ENCODE assay signal across 1 cellular context in the genomic region with DNA sequence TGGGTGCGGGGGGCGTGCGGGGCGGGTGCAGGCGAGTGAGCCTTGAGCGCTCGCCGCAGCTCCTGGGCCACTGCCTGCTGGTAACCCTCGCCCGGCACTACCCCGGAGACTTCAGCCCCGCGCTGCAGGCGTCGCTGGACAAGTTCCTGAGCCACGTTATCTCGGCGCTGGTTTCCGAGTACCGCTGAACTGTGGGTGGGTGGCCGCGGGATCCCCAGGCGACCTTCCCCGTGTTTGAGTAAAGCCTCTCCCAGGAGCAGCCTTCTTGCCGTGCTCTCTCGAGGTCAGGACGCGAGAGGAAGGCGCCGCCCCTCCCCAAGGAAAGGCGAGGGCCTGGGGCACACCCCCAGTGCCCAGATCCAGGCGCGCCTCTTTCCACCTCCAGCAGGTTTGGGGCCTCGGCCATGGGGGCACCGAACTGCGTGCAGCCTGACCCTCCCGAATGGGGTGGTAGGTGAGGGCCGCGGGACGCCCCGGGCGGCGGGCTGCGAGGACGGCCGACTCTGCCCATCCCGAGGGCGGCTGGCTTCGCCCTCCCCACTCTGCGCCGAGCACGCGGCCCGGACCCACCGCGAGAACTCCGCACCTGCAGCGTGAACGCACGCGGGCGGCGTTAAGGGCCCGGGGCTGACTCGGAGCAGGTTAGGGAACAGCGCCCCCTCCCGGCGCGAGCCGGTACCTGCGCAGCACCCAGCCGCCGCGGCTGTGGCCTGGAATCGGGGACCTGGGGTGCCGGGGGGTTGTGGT.
A peak's percentile ranks its signal among the peaks of the same experiment; 100 is the strongest.
TF ChIP-seq lines count a peak whose summit lies in the region.

No MANE protein-coding gene starts in this region.

TF ChIP-seq in HepG2, 621 proteins besides CTCF, POLR2A, EP300 and RAD21 (continued from another document and continues in another):
- TF ChIP-seq CCAR2 (optimal IDR thresholded peaks at IDR 0.05; ENCODE audit: low read depth, low read length), result no peak
- no peak for TF ChIP-seq LCORL (IDR thresholded peaks at IDR 0.05)
- peak; percentile 93 for TF ChIP-seq LCORL (CRISPR knock-in tag; IDR thresholded peaks at IDR 0.05)
- peak; percentile 68; the same call in 1 of the 2 replicates for TF ChIP-seq KMT2A (CRISPR knock-in tag; IDR thresholded peaks at IDR 0.05)
- TF ChIP-seq MTA1 (CRISPR knock-in tag; IDR thresholded peaks at IDR 0.05; ENCODE audit: borderline replicate concordance), result peak; percentile 94; the same call in 1 of the 2 replicates
- 0 out of 2 replicates have a peak, but pooled peaks have one; percentile 48 for TF ChIP-seq GTF3A (CRISPR knock-in tag; conservative IDR thresholded peaks at IDR 0.05)
- TF ChIP-seq HOXA3 (CRISPR knock-in tag; IDR thresholded peaks at IDR 0.05), result peak; percentile 93
- no peak for TF ChIP-seq TRIM24 (CRISPR knock-in tag; IDR thresholded peaks at IDR 0.05)
- peak; percentile 98 for TF ChIP-seq ZBTB42 (CRISPR knock-in tag; IDR thresholded peaks at IDR 0.05)
- TF ChIP-seq, protein P1, sequence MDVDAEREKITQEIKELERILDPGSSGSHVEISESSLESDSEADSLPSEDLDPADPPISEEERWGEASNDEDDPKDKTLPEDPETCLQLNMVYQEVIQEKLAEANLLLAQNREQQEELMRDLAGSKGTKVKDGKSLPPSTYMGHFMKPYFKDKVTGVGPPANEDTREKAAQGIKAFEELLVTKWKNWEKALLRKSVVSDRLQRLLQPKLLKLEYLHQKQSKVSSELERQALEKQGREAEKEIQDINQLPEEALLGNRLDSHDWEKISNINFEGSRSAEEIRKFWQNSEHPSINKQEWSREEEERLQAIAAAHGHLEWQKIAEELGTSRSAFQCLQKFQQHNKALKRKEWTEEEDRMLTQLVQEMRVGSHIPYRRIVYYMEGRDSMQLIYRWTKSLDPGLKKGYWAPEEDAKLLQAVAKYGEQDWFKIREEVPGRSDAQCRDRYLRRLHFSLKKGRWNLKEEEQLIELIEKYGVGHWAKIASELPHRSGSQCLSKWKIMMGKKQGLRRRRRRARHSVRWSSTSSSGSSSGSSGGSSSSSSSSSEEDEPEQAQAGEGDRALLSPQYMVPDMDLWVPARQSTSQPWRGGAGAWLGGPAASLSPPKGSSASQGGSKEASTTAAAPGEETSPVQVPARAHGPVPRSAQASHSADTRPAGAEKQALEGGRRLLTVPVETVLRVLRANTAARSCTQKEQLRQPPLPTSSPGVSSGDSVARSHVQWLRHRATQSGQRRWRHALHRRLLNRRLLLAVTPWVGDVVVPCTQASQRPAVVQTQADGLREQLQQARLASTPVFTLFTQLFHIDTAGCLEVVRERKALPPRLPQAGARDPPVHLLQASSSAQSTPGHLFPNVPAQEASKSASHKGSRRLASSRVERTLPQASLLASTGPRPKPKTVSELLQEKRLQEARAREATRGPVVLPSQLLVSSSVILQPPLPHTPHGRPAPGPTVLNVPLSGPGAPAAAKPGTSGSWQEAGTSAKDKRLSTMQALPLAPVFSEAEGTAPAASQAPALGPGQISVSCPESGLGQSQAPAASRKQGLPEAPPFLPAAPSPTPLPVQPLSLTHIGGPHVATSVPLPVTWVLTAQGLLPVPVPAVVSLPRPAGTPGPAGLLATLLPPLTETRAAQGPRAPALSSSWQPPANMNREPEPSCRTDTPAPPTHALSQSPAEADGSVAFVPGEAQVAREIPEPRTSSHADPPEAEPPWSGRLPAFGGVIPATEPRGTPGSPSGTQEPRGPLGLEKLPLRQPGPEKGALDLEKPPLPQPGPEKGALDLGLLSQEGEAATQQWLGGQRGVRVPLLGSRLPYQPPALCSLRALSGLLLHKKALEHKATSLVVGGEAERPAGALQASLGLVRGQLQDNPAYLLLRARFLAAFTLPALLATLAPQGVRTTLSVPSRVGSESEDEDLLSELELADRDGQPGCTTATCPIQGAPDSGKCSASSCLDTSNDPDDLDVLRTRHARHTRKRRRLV (CRISPR knock-in tag; IDR thresholded peaks at IDR 0.05), result no peak
- peak; percentile 27; the same call in 1 of the 2 replicates for TF ChIP-seq SMC3 (IDR thresholded peaks at IDR 0.05; ENCODE audit: low read length)
- TF ChIP-seq, protein P2, sequence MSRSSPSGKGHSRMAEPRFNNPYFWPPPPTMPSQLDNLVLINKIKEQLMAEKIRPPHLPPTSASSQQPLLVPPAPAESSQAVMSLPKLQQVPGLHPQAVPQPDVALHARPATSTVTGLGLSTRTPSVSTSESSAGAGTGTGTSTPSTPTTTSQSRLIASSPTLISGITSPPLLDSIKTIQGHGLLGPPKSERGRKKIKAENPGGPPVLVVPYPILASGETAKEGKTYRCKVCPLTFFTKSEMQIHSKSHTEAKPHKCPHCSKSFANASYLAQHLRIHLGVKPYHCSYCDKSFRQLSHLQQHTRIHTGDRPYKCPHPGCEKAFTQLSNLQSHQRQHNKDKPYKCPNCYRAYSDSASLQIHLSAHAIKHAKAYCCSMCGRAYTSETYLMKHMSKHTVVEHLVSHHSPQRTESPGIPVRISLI (CRISPR knock-in tag; IDR thresholded peaks at IDR 0.05; ENCODE audit: borderline replicate concordance), result peak; percentile 61; the same call in 1 of the 2 replicates
- TF ChIP-seq JDP2 (CRISPR knock-in tag; IDR thresholded peaks at IDR 0.05; ENCODE audit: borderline replicate concordance), result peak; percentile 84; the same call in 1 of the 2 replicates
- TF ChIP-seq ZNF317 (CRISPR knock-in tag; IDR thresholded peaks at IDR 0.05), result no peak; the same call in 1 of the 2 replicates
- peak; percentile 98 for TF ChIP-seq ZNF234 (CRISPR knock-in tag; conservative IDR thresholded peaks at IDR 0.05)
- peak; percentile 87 for TF ChIP-seq MEIS1 (CRISPR knock-in tag; IDR thresholded peaks at IDR 0.05; ENCODE audit: borderline replicate concordance)
- TF ChIP-seq RFX3 (CRISPR knock-in tag; IDR thresholded peaks at IDR 0.05), result no peak
- TF ChIP-seq HOXD1 (CRISPR knock-in tag; IDR thresholded peaks at IDR 0.05), result peak; percentile 92
- TF ChIP-seq ZNF143 (CRISPR knock-in tag; IDR thresholded peaks at IDR 0.05), result 0 out of 2 replicates have a peak, but pooled peaks have one; percentile 52
- TF ChIP-seq, protein P3, sequence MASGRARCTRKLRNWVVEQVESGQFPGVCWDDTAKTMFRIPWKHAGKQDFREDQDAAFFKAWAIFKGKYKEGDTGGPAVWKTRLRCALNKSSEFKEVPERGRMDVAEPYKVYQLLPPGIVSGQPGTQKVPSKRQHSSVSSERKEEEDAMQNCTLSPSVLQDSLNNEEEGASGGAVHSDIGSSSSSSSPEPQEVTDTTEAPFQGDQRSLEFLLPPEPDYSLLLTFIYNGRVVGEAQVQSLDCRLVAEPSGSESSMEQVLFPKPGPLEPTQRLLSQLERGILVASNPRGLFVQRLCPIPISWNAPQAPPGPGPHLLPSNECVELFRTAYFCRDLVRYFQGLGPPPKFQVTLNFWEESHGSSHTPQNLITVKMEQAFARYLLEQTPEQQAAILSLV (CRISPR knock-in tag; IDR thresholded peaks at IDR 0.05; ENCODE audit: borderline replicate concordance), result peak; percentile 97
- TF ChIP-seq ZBTB7A (CRISPR knock-in tag; IDR thresholded peaks at IDR 0.05), result peak; percentile 98
- peak; percentile 94; the same call in 1 of the 2 replicates for TF ChIP-seq ZNF101 (CRISPR knock-in tag; IDR thresholded peaks at IDR 0.05; ENCODE audit: borderline replicate concordance, low read depth)
- TF ChIP-seq GFI1 (CRISPR knock-in tag; IDR thresholded peaks at IDR 0.05; ENCODE audit: borderline replicate concordance), result peak; percentile 89
- 0 out of 2 replicates have a peak, but pooled peaks have one; percentile 45 for TF ChIP-seq RFXANK (CRISPR knock-in tag; IDR thresholded peaks at IDR 0.05)
- TF ChIP-seq HOXA5 (CRISPR knock-in tag; IDR thresholded peaks at IDR 0.05), result peak; percentile 95
- no peak for TF ChIP-seq RBAK (CRISPR knock-in tag; IDR thresholded peaks at IDR 0.05)
- TF ChIP-seq MAFF (IDR thresholded peaks at IDR 0.05; ENCODE audit: low read depth, low read length), result no peak
- peak; percentile 95; the same call in 1 of the 2 replicates for TF ChIP-seq ZSCAN30 (CRISPR knock-in tag; IDR thresholded peaks at IDR 0.05)
- TF ChIP-seq, protein P4, sequence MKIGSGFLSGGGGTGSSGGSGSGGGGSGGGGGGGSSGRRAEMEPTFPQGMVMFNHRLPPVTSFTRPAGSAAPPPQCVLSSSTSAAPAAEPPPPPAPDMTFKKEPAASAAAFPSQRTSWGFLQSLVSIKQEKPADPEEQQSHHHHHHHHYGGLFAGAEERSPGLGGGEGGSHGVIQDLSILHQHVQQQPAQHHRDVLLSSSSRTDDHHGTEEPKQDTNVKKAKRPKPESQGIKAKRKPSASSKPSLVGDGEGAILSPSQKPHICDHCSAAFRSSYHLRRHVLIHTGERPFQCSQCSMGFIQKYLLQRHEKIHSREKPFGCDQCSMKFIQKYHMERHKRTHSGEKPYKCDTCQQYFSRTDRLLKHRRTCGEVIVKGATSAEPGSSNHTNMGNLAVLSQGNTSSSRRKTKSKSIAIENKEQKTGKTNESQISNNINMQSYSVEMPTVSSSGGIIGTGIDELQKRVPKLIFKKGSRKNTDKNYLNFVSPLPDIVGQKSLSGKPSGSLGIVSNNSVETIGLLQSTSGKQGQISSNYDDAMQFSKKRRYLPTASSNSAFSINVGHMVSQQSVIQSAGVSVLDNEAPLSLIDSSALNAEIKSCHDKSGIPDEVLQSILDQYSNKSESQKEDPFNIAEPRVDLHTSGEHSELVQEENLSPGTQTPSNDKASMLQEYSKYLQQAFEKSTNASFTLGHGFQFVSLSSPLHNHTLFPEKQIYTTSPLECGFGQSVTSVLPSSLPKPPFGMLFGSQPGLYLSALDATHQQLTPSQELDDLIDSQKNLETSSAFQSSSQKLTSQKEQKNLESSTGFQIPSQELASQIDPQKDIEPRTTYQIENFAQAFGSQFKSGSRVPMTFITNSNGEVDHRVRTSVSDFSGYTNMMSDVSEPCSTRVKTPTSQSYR (CRISPR knock-in tag; IDR thresholded peaks at IDR 0.05; ENCODE audit: borderline replicate concordance), result peak; percentile 60; the same call in 1 of the 2 replicates
- TF ChIP-seq AHR (CRISPR knock-in tag; IDR thresholded peaks at IDR 0.05), result peak; percentile 98
- peak; percentile 95 for TF ChIP-seq NPAS2 (CRISPR knock-in tag; IDR thresholded peaks at IDR 0.05; ENCODE audit: borderline replicate concordance)
- no peak for TF ChIP-seq CC2D1A (CRISPR knock-in tag; IDR thresholded peaks at IDR 0.05)
- TF ChIP-seq KMT2B (CRISPR knock-in tag; IDR thresholded peaks at IDR 0.05), result peak; percentile 65; the same call in 1 of the 2 replicates
- TF ChIP-seq KLF16 (CRISPR knock-in tag; IDR thresholded peaks at IDR 0.05), result peak; percentile 93 to 96
- no peak for TF ChIP-seq HDAC6 (IDR thresholded peaks at IDR 0.05; ENCODE audit: low read depth, low read length)
- TF ChIP-seq TBL1XR1 (IDR thresholded peaks at IDR 0.05; ENCODE audit: borderline replicate concordance, low read length, partially characterized antibody), result no peak
- TF ChIP-seq SRY (CRISPR knock-in tag; IDR thresholded peaks at IDR 0.05), result peak; percentile 99
- TF ChIP-seq, protein P5, sequence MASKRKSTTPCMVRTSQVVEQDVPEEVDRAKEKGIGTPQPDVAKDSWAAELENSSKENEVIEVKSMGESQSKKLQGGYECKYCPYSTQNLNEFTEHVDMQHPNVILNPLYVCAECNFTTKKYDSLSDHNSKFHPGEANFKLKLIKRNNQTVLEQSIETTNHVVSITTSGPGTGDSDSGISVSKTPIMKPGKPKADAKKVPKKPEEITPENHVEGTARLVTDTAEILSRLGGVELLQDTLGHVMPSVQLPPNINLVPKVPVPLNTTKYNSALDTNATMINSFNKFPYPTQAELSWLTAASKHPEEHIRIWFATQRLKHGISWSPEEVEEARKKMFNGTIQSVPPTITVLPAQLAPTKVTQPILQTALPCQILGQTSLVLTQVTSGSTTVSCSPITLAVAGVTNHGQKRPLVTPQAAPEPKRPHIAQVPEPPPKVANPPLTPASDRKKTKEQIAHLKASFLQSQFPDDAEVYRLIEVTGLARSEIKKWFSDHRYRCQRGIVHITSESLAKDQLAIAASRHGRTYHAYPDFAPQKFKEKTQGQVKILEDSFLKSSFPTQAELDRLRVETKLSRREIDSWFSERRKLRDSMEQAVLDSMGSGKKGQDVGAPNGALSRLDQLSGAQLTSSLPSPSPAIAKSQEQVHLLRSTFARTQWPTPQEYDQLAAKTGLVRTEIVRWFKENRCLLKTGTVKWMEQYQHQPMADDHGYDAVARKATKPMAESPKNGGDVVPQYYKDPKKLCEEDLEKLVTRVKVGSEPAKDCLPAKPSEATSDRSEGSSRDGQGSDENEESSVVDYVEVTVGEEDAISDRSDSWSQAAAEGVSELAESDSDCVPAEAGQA (IDR thresholded peaks at IDR 0.05; ENCODE audit: low read depth), result 0 out of 2 replicates have a peak, but pooled peaks have one; percentile 47
- TF ChIP-seq, protein P5 (CRISPR knock-in tag; IDR thresholded peaks at IDR 0.05; ENCODE audit: borderline replicate concordance), result no peak; the same call in 1 of the 2 replicates
- TF ChIP-seq GATA4 (IDR thresholded peaks at IDR 0.05; ENCODE audit: borderline replicate concordance, low read depth), result no peak
- peak; percentile 74; the same call in 1 of the 2 replicates for TF ChIP-seq ZNF484 (CRISPR knock-in tag; IDR thresholded peaks at IDR 0.05; ENCODE audit: borderline replicate concordance, low read depth)
- peak; percentile 99 for TF ChIP-seq ZNF546 (CRISPR knock-in tag; conservative IDR thresholded peaks at IDR 0.05)
- TF ChIP-seq, protein P6, sequence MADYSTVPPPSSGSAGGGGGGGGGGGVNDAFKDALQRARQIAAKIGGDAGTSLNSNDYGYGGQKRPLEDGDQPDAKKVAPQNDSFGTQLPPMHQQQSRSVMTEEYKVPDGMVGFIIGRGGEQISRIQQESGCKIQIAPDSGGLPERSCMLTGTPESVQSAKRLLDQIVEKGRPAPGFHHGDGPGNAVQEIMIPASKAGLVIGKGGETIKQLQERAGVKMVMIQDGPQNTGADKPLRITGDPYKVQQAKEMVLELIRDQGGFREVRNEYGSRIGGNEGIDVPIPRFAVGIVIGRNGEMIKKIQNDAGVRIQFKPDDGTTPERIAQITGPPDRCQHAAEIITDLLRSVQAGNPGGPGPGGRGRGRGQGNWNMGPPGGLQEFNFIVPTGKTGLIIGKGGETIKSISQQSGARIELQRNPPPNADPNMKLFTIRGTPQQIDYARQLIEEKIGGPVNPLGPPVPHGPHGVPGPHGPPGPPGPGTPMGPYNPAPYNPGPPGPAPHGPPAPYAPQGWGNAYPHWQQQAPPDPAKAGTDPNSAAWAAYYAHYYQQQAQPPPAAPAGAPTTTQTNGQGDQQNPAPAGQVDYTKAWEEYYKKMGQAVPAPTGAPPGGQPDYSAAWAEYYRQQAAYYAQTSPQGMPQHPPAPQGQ (CRISPR knock-in tag; IDR thresholded peaks at IDR 0.05; ENCODE audit: borderline replicate concordance), result no peak
- TF ChIP-seq BORCS8-MEF2B (CRISPR knock-in tag; IDR thresholded peaks at IDR 0.05), result peak; percentile 99
- TF ChIP-seq ATAD3A (CRISPR knock-in tag; IDR thresholded peaks at IDR 0.05), result peak; percentile 82; the same call in 1 of the 2 replicates
